19 cellular contexts compared by ENCODE assay signal in genomic region chr7:121103091-121103490, GRCh38.
"Had no signal": no experiment of that assay in that cellular context is flagged by ENCODE, and none has a peak within 500 bp of the region (broad histone marks: within the 10 kb centered on the region; RNA-seq: fewer than 3 reads in every experiment).

No MANE protein-coding gene starts in this region.

- H3K27me3 ChIP-seq: spleen had no signal

- H3K9me3 ChIP-seq: mucosa of descending colon, spleen, thoracic aorta had no signal

- H3K36me3 Mint-ChIP-seq: activated CD4-positive, alpha-beta memory T cell treated with anti-CD3 and anti-CD28 coated beads for 36 hours; activated naive CD8-positive, alpha-beta T cell treated with anti-CD3 and anti-CD28 coated beads for 36 hours; immature natural killer cell had no signal

- H3K9me3 Mint-ChIP-seq: activated CD4-positive, alpha-beta memory T cell treated with anti-CD3 and anti-CD28 coated beads for 36 hours; activated naive CD8-positive, alpha-beta T cell treated with anti-CD3 and anti-CD28 coated beads for 36 hours; endodermal cell; immature natural killer cell had no signal

- H3K4me1 Mint-ChIP-seq: activated naive CD8-positive, alpha-beta T cell treated with anti-CD3 and anti-CD28 coated beads for 36 hours; immature natural killer cell; T-helper 17 cell had no signal

- H3K4me3 Mint-ChIP-seq: activated CD4-positive, alpha-beta memory T cell treated with anti-CD3 and anti-CD28 coated beads for 36 hours; activated naive CD8-positive, alpha-beta T cell treated with anti-CD3 and anti-CD28 coated beads for 36 hours; endodermal cell; immature natural killer cell; T-helper 17 cell had no signal

- DNase-seq: activated CD4-positive, alpha-beta memory T cell treated with anti-CD3 and anti-CD28 coated beads for 36 hours; activated CD4-positive, alpha-beta T cell treated with anti-CD3 and anti-CD28 coated beads for 4 hours; activated CD4-positive, CD25-positive, alpha-beta regulatory T cell; activated naive CD4-positive, alpha-beta T cell treated with Interleukin-2 at 50 U/mL for 16 hours; activated naive CD8-positive, alpha-beta T cell treated with anti-CD3 and anti-CD28 coated beads for 36 hours; activated T-cell treated with anti-CD3 and anti-CD28 coated beads, Interleukin-2, amount 50 U/mL, for 48 hours; amniotic stem cell; cortex of kidney; immature natural killer cell; mesenchymal stem cell; mucosa of descending colon; occipital lobe; spleen; stimulated activated CD4-positive, alpha-beta T cell treated with anti-CD3 and anti-CD28 coated beads, Interleukin-4, amount 100 ng/mL, for 24 hours; stimulated activated naive CD4-positive, alpha-beta T cell treated with Interleukin-2 at 50 U/mL for 16 hours; SW 1271; T-helper 17 cell had no signal

- H3K4me3 ChIP-seq: mucosa of descending colon, spleen, thoracic aorta had no signal

- H3K27ac ChIP-seq: spleen had no signal

- ATAC-seq: mucosa of descending colon, T-helper 17 cell had no signal

- H3K27ac Mint-ChIP-seq: activated CD4-positive, alpha-beta memory T cell treated with anti-CD3 and anti-CD28 coated beads for 36 hours; activated naive CD8-positive, alpha-beta T cell treated with anti-CD3 and anti-CD28 coated beads for 36 hours; endodermal cell; immature natural killer cell; T-helper 17 cell had no signal
